ENCODE assay signal across 22 cellular contexts in the genomic region with DNA sequence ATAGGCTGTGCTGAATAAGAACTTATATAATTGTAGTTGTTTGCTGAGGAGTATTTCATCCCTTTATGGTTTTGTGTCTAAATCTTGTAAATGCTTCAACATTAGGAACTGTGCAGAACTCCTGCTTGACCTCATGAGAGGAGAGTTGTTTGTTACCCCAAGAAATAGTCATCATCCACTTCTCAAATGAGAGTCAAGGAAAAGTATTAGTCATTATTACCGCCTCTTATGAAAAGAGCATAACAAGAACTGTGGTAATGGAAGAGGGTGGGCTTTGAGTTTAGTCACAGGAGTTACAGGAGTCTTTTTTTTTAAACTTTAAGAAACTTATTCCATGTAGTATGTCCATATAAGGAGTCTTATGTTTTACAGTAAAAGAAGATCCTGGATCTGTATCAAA.
DNase-seq lines count a peak whose midpoint lies in the region; ATAC-seq and TF ChIP-seq lines count a peak whose summit lies in the region.
"Had no signal": no experiment of that assay in that cellular context is flagged by ENCODE, and none has a peak within 500 bp of the region (broad histone marks: within the 10 kb centered on the region; RNA-seq: fewer than 3 reads in every experiment).

No MANE protein-coding gene starts in this region.

- DNase-seq in HT1080 (ENCODE audit: low read depth) (peak; percentile 45), RKO (ENCODE audit: low spot score) (peak; percentile 8), astrocyte of the hippocampus (ENCODE audit: low read depth, low spot score) (peak; percentile 9), renal cortical epithelial cell (ENCODE audit: low read depth) (peak; percentile 11), prostate gland (ENCODE audit: low spot score) (no peak)
- DNase-seq: CD4-positive, CD25-positive, alpha-beta regulatory T cell; COR-L47; DMS79; KBM-7; NCI-H1105; NCI-H146; NCI-H2029; NCI-H226; NCI-H510A treated with DMSO at 0.1 percent for 48 hours; NCI-H748 treated with DMSO at 0.1 percent for 48 hours; PC-9; SIG-M5 had no signal

- no peak for TF ChIP-seq POLR2A in prostate gland (IDR thresholded peaks at IDR 0.05)

- H3K27me3 ChIP-seq in prostate gland (replicated peaks; ENCODE audit: insufficient read depth) = no peaks in the 10 kb centered on the region

- WGBS in prostate gland = 94% methylated on average over 1 of the region's 1 CpG

- H3K27ac ChIP-seq in prostate gland = no peak overlapping the region
- H3K27ac ChIP-seq: PC-9, RWPE1 had no signal

- intact Hi-C loops in prostate gland (cut with DNase I) = no loop called here

- H3K36me3 ChIP-seq in prostate gland = no peaks in the 10 kb centered on the region
- H3K36me3 ChIP-seq: HAP-1 had no signal

- no peak for ATAC-seq in GM21529 (IDR thresholded peaks at IDR 0.05; ENCODE audit: unreplicated experiment)
- no peak for ATAC-seq in SK-N-SH treated with all-trans-retinoic acid at 6 μM for 48 hours
- ATAC-seq: GM23338 had no signal

- H3K4me3 ChIP-seq in prostate gland = no peak overlapping the region
- H3K4me3 ChIP-seq: GM23338, HAP-1, PC-9 had no signal

- TF ChIP-seq CTCF in prostate gland (IDR thresholded peaks at IDR 0.05) = no peak

- no peaks in the 10 kb centered on the region for H3K9me3 ChIP-seq in prostate gland
- H3K9me3 ChIP-seq: HAP-1 had no signal

- no peaks in the 10 kb centered on the region for H3K4me1 ChIP-seq in prostate gland (replicated peaks)
- H3K4me1 ChIP-seq: HAP-1 had no signal

TF ChIP-seq in SK-N-SH treated with all-trans-retinoic acid at 6 μM for 48 hours, 23 proteins besides CTCF, POLR2A, EP300 and RAD21:
- TF ChIP-seq PPARA (CRISPR knock-in tag; IDR thresholded peaks at IDR 0.05; ENCODE audit: borderline replicate concordance) = no peak
- TF ChIP-seq, protein P1, sequence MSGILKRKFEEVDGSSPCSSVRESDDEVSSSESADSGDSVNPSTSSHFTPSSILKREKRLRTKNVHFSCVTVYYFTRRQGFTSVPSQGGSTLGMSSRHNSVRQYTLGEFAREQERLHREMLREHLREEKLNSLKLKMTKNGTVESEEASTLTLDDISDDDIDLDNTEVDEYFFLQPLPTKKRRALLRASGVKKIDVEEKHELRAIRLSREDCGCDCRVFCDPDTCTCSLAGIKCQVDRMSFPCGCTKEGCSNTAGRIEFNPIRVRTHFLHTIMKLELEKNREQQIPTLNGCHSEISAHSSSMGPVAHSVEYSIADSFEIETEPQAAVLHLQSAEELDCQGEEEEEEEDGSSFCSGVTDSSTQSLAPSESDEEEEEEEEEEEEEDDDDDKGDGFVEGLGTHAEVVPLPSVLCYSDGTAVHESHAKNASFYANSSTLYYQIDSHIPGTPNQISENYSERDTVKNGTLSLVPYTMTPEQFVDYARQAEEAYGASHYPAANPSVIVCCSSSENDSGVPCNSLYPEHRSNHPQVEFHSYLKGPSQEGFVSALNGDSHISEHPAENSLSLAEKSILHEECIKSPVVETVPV (CRISPR knock-in tag; IDR thresholded peaks at IDR 0.05) = no peak
